In genomic region chr20:2651772-2652723, GRCh38 we compare ENCODE assay signal across 8 cellular contexts. TPM values are rescaled to one million over a fixed set of nuclear protein-coding genes. Genes with fewer than 3 reads are reported as not detected.
A peak's percentile ranks its signal among the peaks of the same experiment; 100 is the strongest.
DNase-seq lines count a peak whose midpoint lies in the region; ATAC-seq and TF ChIP-seq lines count a peak whose summit lies in the region.

NOP56 (plus strand) TSS chr20:2652632; CDS start chr20:2652661, 29 bp downstream.

- H3K4me1 Mint-ChIP-seq in activated T-cell treated with anti-CD3 and anti-CD28 coated beads, Interleukin-2, amount 50 U/mL, for 24 hours (ENCODE audit: low read depth) = peaks cover 48% of the 10 kb centered on the region

- H3K27ac ChIP-seq in muscle layer of colon (ENCODE audit: low read depth, low read length) = peak within 1 kb of the TSS; percentile 98

- peak within 1 kb of the TSS; percentile 96 for H3K27ac Mint-ChIP-seq in activated T-cell treated with anti-CD3 and anti-CD28 coated beads, Interleukin-2, amount 50 U/mL, for 24 hours

- peaks cover 32% of the 10 kb centered on the region for H3K36me3 ChIP-seq in muscle layer of colon (ENCODE audit: insufficient read depth, low read length)

- DNase-seq in DMS153 (lab: John Stamatoyannopoulos, UW) (peak; percentile 82), erythroblast (lab: John Stamatoyannopoulos, UW) (peak; percentile 96 to 97)
- DNase-seq in Jurkat, Clone E6-1 (ENCODE audit: low read depth, low spot score) = peak; percentile 87
- peak; percentile 99 for DNase-seq in activated T-cell treated with anti-CD3 and anti-CD28 coated beads, Interleukin-2, amount 50 U/mL, for 24 hours
- peak; percentile 88 to 89 for DNase-seq in stimulated activated CD8-positive, alpha-beta memory T cell treated with anti-CD3 and anti-CD28 coated beads, Interleukin-7, amount 100 ng/mL, for 1 hour (ENCODE audit: low read depth in 2 of 2)

- peak within 1 kb of the TSS; percentile 88 for H3K9ac ChIP-seq in muscle layer of colon (ENCODE audit: low read length)

- H3K27me3 ChIP-seq in muscle layer of colon (ENCODE audit: control insufficient read depth in 1 of 2, insufficient read depth in 2 of 2, low read length in 2 of 2) = no peaks in the 10 kb centered on the region

- H3K9me3 Mint-ChIP-seq in activated T-cell treated with anti-CD3 and anti-CD28 coated beads, Interleukin-2, amount 50 U/mL, for 24 hours = no peaks in the 10 kb centered on the region

- no peaks in the 10 kb centered on the region for H3K9me3 ChIP-seq in muscle layer of colon (ENCODE audit: low read length)

- H3K4me1 ChIP-seq in muscle layer of colon (ENCODE audit: insufficient read depth, low read length) = peaks cover 23% of the 10 kb centered on the region

- peak; percentile 83 for ATAC-seq in GM21619 (IDR thresholded peaks at IDR 0.05; ENCODE audit: unreplicated experiment)

- no peaks in the 10 kb centered on the region for H3K27me3 Mint-ChIP-seq in activated T-cell treated with anti-CD3 and anti-CD28 coated beads, Interleukin-2, amount 50 U/mL, for 24 hours

- peak within 1 kb of the TSS; percentile 100 for H3K4me3 ChIP-seq in Jurkat, Clone E6-1 (ENCODE audit: low read length)
- peak within 1 kb of the TSS; percentile 79 to 89 for H3K4me3 ChIP-seq in muscle layer of colon (ENCODE audit: low read depth in 1 of 2, low read length in 2 of 2)

- H3K36me3 Mint-ChIP-seq in activated T-cell treated with anti-CD3 and anti-CD28 coated beads, Interleukin-2, amount 50 U/mL, for 24 hours (ENCODE audit: low read depth) = peaks cover 60% of the 10 kb centered on the region

- peak within 1 kb of the TSS; percentile 91 for H3K4me3 Mint-ChIP-seq in activated T-cell treated with anti-CD3 and anti-CD28 coated beads, Interleukin-2, amount 50 U/mL, for 24 hours

- peak; percentile 90 for TF ChIP-seq POLR2A in erythroblast (IDR thresholded peaks at IDR 0.05; ENCODE audit: low read length)

TF ChIP-seq in PFSK-1, 5 proteins besides CTCF, POLR2A, EP300 and RAD21:
- TF ChIP-seq POLR2AphosphoS5 (IDR thresholded peaks at IDR 0.05; ENCODE audit: low read depth, low read length) = peak; percentile 98
- TF ChIP-seq SIN3A (IDR thresholded peaks at IDR 0.05; ENCODE audit: borderline replicate concordance, insufficient read depth, low read length) = no peak; the same call in 1 of the 2 replicates
- peak; percentile 99 for TF ChIP-seq TAF1 (IDR thresholded peaks at IDR 0.05; ENCODE audit: borderline replicate concordance, insufficient read depth, low read length)
- TF ChIP-seq REST (IDR thresholded peaks at IDR 0.05; ENCODE audit: insufficient read depth in 1 of 2, low read depth in 2 of 2, low read length in 2 of 2) = peak; percentile 31 to 48; a peak in 2 of 4 replicates

RNA-seq across cellular contexts. Expression of gene NOP56, which starts in this region (rescaled TPM):
- polyA plus RNA-seq in Jurkat, Clone E6-1 (2012; ENCODE audit: insufficient read depth, insufficient read length) = 749 TPM
- 614 TPM for polyA plus RNA-seq in PFSK-1 (2012; ENCODE audit: insufficient read length, low read depth)

Comparison
In these comparisons a context has a peak if more than half of its experiments do, and no peak if none do; other contexts are left out.
1. Peak in every context shown above with its lines: DNase-seq, ATAC-seq, H3K4me3 ChIP-seq and H3K27ac ChIP-seq.